Comparison of ENCODE assay signal across 15 cellular contexts in genomic region chr20:53903652-53903987, GRCh38.
DNase-seq lines count a peak whose midpoint lies in the region; ATAC-seq, FAIRE-seq and TF ChIP-seq lines count a peak whose summit lies in the region.
"Had no signal": no experiment of that assay in that cellular context is flagged by ENCODE, and none has a peak within 500 bp of the region (broad histone marks: within the 10 kb centered on the region; RNA-seq: fewer than 3 reads in every experiment).

No MANE protein-coding gene starts in this region.

- no peak overlapping the region for H3K4me2 ChIP-seq in GM12878 (ENCODE audit: control insufficient read depth, insufficient read depth)

- H3K27ac ChIP-seq in RWPE1 (peak overlapping the region; percentile 73), GM12878 (ENCODE audit: control insufficient read depth, insufficient read depth) (no peak overlapping the region), brain microvascular endothelial cell (no peak overlapping the region)
- H3K27ac ChIP-seq: colonic mucosa, parathyroid adenoma had no signal

- no peak for TF ChIP-seq POLR2A in GM12878 (IDR thresholded peaks at IDR 0.05; ENCODE audit: low read depth, low read length)

- WGBS in GM12878 (ENCODE audit: insufficient coverage, insufficient replicate concordance, low lambda C conversion rate, missing lambda C conversion rate) = 15% methylated on average over 2 of the region's 2 CpGs

- no peak overlapping the region for H2AFZ ChIP-seq in GM12878 (ENCODE audit: control insufficient read depth, low read depth, low read length)
- H2AFZ ChIP-seq: parathyroid adenoma had no signal

- no peak overlapping the region for H3K9ac ChIP-seq in GM12878 (ENCODE audit: control insufficient read depth, insufficient read depth, low read length)
- H3K9ac ChIP-seq: parathyroid adenoma had no signal

- H3K36me3 Mint-ChIP-seq in activated naive CD4-positive, alpha-beta T cell treated with anti-CD3 and anti-CD28 coated beads, Interleukin-2, amount 50 U/mL, for 24 hours = no peaks in the 10 kb centered on the region
- H3K36me3 Mint-ChIP-seq in stimulated activated effector memory CD8-positive, alpha-beta T cell treated with anti-CD3 and anti-CD28 coated beads, Interleukin-12 subunit alpha, Interleukin-12 subunit beta, amount 100 ng/mL, for 72 hours = peaks cover 4% of the 10 kb centered on the region

- H3K27me3 Mint-ChIP-seq in activated naive CD4-positive, alpha-beta T cell treated with anti-CD3 and anti-CD28 coated beads, Interleukin-2, amount 50 U/mL, for 24 hours = no peaks in the 10 kb centered on the region

- no peak for DNase-seq in activated naive CD4-positive, alpha-beta T cell treated with anti-CD3 and anti-CD28 coated beads, Interleukin-2, amount 50 U/mL, for 16 hours
- peak; percentile 36 for DNase-seq in RWPE1 (ENCODE audit: low spot score)
- no peak for DNase-seq in GM12878 (ENCODE audit: low read depth, low spot score)
- DNase-seq in stimulated activated effector memory CD8-positive, alpha-beta T cell treated with anti-CD3 and anti-CD28 coated beads, Interleukin-12 subunit alpha, Interleukin-12 subunit beta, amount 100 ng/mL, for 72 hours (ENCODE audit: low spot score in 2 of 2) = no peak
- no peak for DNase-seq in brain microvascular endothelial cell
- no peak for DNase-seq in iPS-NIHi7 (ENCODE audit: extremely low spot score)
- no peak for DNase-seq in NCI-H345 treated with DMSO at 0.1 percent for 48 hours (lab: John Stamatoyannopoulos, UW; ENCODE audit: unreplicated experiment)
- DNase-seq: activated CD8-positive, alpha-beta memory T cell treated with anti-CD3 and anti-CD28 coated beads, Interleukin-2, amount 50 U/mL, for 4 hours; colonic mucosa; DMS153; NCI-H1105; NCI-H446; T1000 had no signal

- in situ Hi-C loops in GM12878 (cut with MboI) (no loop called here), brain microvascular endothelial cell (cut with HindIII; ENCODE audit: low pct_ligation_motif_present, low sequenced_read_pairs) (no loop called here)

- intact Hi-C loops in GM12878 (cut with micrococcal nuclease; ENCODE audit: unreplicated experiment) = no loop called here

- BruUV-seq in GM12878 (replicated peaks; lab: Mats Ljungman, UMichigan) = no TSS peak

- H4K20me1 ChIP-seq in GM12878 (ENCODE audit: control insufficient read depth, insufficient read depth) = no peaks in the 10 kb centered on the region

- H3K4me3 Mint-ChIP-seq in activated naive CD4-positive, alpha-beta T cell treated with anti-CD3 and anti-CD28 coated beads, Interleukin-2, amount 50 U/mL, for 24 hours = no peak overlapping the region
- no peak overlapping the region for H3K4me3 Mint-ChIP-seq in stimulated activated effector memory CD8-positive, alpha-beta T cell treated with anti-CD3 and anti-CD28 coated beads, Interleukin-12 subunit alpha, Interleukin-12 subunit beta, amount 100 ng/mL, for 72 hours

- RAD21 ChIA-PET in GM12878 (lab: Charles Lee; ENCODE audit: unreplicated experiment) = interaction anchor here (0.6 to 6.9 kb wide), 6 partner anchors 9 to 163 kb away, joined by 3 to 59 read pairs (median 3); no protein-coding TSS in a partner anchor

- H3K27me3 ChIP-seq in GM12878 (replicated peaks in 1 of 2; ENCODE audit: control insufficient read depth in 2 of 2, insufficient read depth in 2 of 2, low read length in 1 of 2) (no peaks in the 10 kb centered on the region), brain microvascular endothelial cell (replicated peaks) (no peaks in the 10 kb centered on the region)
- H3K27me3 ChIP-seq: colonic mucosa had no signal

- TF ChIP-seq CTCF in RWPE1 (conservative IDR thresholded peaks at IDR 0.05; ENCODE audit: low read depth) (no peak), GM12878 (IDR thresholded peaks at IDR 0.05 in 2 of 3, conservative IDR thresholded peaks at IDR 0.05 in 1 of 3; ENCODE audit: control insufficient read depth in 2 of 3, extremely low read depth in 1 of 3, insufficient read depth in 1 of 3, low read depth in 3 of 3, low read length in 3 of 3) (no peak), brain microvascular endothelial cell (IDR thresholded peaks at IDR 0.05; ENCODE audit: low read depth, low read length, missing control alignments) (no peak)

- peaks cover 5% of the 10 kb centered on the region for H3K79me2 ChIP-seq in GM12878 (ENCODE audit: control insufficient read depth, insufficient read depth, low read length)
- H3K79me2 ChIP-seq: parathyroid adenoma had no signal

- POLR2A ChIA-PET in RWPE1 (lab: Yijun Ruan, JAX; ENCODE audit: low non-redundant PET) (no interaction called here), GM12878 (lab: Charles Lee) (no interaction called here)

- H3K9me3 ChIP-seq in GM12878 (replicated peaks; ENCODE audit: control insufficient read depth, insufficient read depth, low read length) = no peaks in the 10 kb centered on the region
- H3K9me3 ChIP-seq: colonic mucosa had no signal

- peak; percentile 17 for ATAC-seq in GM12878
- peak; percentile 77 for ATAC-seq in stimulated activated effector memory CD8-positive, alpha-beta T cell treated with anti-CD3 and anti-CD28 coated beads, Interleukin-12 subunit alpha, Interleukin-12 subunit beta, amount 100 ng/mL, for 72 hours

- H3K4me3 ChIP-seq in GM12878 (no peak overlapping the region), brain microvascular endothelial cell (ENCODE audit: low read depth, low read length) (no peak overlapping the region)
- H3K4me3 ChIP-seq: colonic mucosa had no signal

- no peak for TF ChIP-seq EP300 in GM12878 (IDR thresholded peaks at IDR 0.05; ENCODE audit: borderline replicate concordance in 1 of 2, control insufficient read depth in 1 of 2, low read depth in 2 of 2, low read length in 2 of 2)

- H3K9me3 Mint-ChIP-seq in activated naive CD4-positive, alpha-beta T cell treated with anti-CD3 and anti-CD28 coated beads, Interleukin-2, amount 50 U/mL, for 24 hours = no peaks in the 10 kb centered on the region
- no peaks in the 10 kb centered on the region for H3K9me3 Mint-ChIP-seq in stimulated activated effector memory CD8-positive, alpha-beta T cell treated with anti-CD3 and anti-CD28 coated beads, Interleukin-12 subunit alpha, Interleukin-12 subunit beta, amount 100 ng/mL, for 72 hours

- CTCF ChIA-PET in RWPE1 (lab: Yijun Ruan, JAX) = no interaction called here
- CTCF ChIA-PET in GM12878 (lab: Yijun Ruan, JAX) = interaction anchor here (0.9 to 1.3 kb wide), 2 partner anchors 9 to 13 kb away, joined by 3 read pairs; no protein-coding TSS in a partner anchor

- no peak for FAIRE-seq in GM12878 (lab: Jason Lieb, UNC)

- peak overlapping the region; percentile 63 for H3K27ac Mint-ChIP-seq in activated naive CD4-positive, alpha-beta T cell treated with anti-CD3 and anti-CD28 coated beads, Interleukin-2, amount 50 U/mL, for 24 hours
- no peak overlapping the region for H3K27ac Mint-ChIP-seq in stimulated activated effector memory CD8-positive, alpha-beta T cell treated with anti-CD3 and anti-CD28 coated beads, Interleukin-12 subunit alpha, Interleukin-12 subunit beta, amount 100 ng/mL, for 72 hours

- H3K4me1 ChIP-seq in GM12878 (ENCODE audit: control insufficient read depth, insufficient read depth, low read length) = peaks cover 57% of the 10 kb centered on the region

- SMC1A ChIA-PET in GM12878 (lab: Charles Lee; ENCODE audit: uncharacterized antibody, unreplicated experiment) = interaction anchor here (0.7 to 13.3 kb wide), 10 partner anchors 9 to 246 kb away, joined by 3 to 117 read pairs (median 6); no protein-coding TSS in a partner anchor

- H3K4me1 Mint-ChIP-seq in activated naive CD4-positive, alpha-beta T cell treated with anti-CD3 and anti-CD28 coated beads, Interleukin-2, amount 50 U/mL, for 24 hours = peaks cover 57% of the 10 kb centered on the region
- peaks cover 50% of the 10 kb centered on the region for H3K4me1 Mint-ChIP-seq in stimulated activated effector memory CD8-positive, alpha-beta T cell treated with anti-CD3 and anti-CD28 coated beads, Interleukin-12 subunit alpha, Interleukin-12 subunit beta, amount 100 ng/mL, for 72 hours

- no peaks in the 10 kb centered on the region for H3K36me3 ChIP-seq in GM12878 (ENCODE audit: control insufficient read depth in 2 of 2, insufficient read depth in 2 of 2, low read length in 1 of 2)
- H3K36me3 ChIP-seq in brain microvascular endothelial cell (replicated peaks) = no peaks in the 10 kb centered on the region
- H3K36me3 ChIP-seq: colonic mucosa had no signal

- TF ChIP-seq RAD21 in GM12878 (IDR thresholded peaks at IDR 0.05; ENCODE audit: insufficient read depth, low read depth, low read length) = no peak

TF ChIP-seq in GM12878, 131 proteins besides CTCF, POLR2A, EP300 and RAD21:
- TF ChIP-seq EED (IDR thresholded peaks at IDR 0.05; ENCODE audit: low read depth) (peak; percentile 21; the same call in 1 of the 2 replicates), KAT2A (conservative IDR thresholded peaks at IDR 0.05; ENCODE audit: control insufficient read depth, low read depth, low read length) (no peak), HDAC6 (IDR thresholded peaks at IDR 0.05; ENCODE audit: unreplicated experiment) (no peak), IKZF1 (conservative IDR thresholded peaks at IDR 0.05) (0 out of 2 replicates have a peak, but pooled peaks have one; percentile 15), E4F1 (IDR thresholded peaks at IDR 0.05; ENCODE audit: borderline replicate concordance, partially characterized antibody) (no peak), NFXL1 (IDR thresholded peaks at IDR 0.05; ENCODE audit: borderline replicate concordance) (peak; percentile 35; the same call in 1 of the 2 replicates), SMAD1 (IDR thresholded peaks at IDR 0.05; ENCODE audit: low read depth, partially characterized antibody) (no peak)
